8 cellular contexts compared by ENCODE assay signal in the genomic region with DNA sequence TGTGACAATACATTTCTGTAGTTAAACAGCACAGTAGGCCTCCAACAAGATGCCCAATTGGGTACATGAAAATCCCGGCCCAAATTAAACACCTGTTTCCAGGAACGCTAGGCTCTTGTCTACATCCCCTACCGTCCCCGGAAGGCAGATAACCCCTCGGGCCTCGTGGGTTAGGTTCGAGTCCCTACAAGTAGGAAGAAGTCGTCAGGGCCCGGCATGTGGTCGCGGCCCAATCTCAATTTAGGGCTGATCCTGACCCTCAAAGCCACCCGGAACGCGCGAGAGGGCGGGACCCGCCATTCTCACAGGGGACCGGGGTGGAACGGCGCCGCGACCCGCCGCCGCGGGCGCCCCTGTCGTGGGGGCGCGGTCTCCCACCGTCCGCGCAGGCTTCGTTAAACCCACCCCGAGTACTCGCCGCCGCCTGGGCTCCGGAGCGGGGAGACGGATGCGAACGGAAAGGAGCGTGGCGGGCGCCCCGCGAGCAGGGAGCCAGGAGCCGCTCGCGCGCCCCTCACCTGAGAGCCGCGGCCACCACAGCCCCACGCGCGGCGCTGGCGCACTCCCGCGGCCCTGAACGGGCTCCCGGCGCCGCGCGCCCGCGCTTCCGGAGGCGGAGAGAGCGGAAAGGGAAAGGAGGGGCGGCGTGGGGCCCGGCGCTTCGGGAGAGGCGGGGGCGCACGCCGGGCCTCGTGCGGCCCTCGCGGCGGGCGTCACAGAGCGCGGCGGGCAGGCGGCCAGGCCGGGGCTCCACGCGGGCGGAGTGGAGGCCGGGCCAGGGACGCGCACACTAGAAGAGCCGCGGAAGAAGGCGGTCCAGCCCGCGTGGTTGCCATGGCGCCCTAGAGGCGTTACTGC. TPM values are rescaled to one million over a fixed set of nuclear protein-coding genes. Genes with fewer than 3 reads are reported as not detected.
DNase-seq lines count a peak whose midpoint lies in the region; TF ChIP-seq lines count a peak whose summit lies in the region.

CFAP97 (minus strand) TSS at position 621 of the 858 bp plus-strand sequence. CDS start 12,804 bp downstream, outside the sequence.

- H3K27ac ChIP-seq in angular gyrus (ENCODE audit: low read depth, low read length): peak within 1 kb of the TSS; percentile 91
- H3K27ac ChIP-seq in right atrium auricular region: peak within 1 kb of the TSS; percentile 96 to 98
- H3K27ac ChIP-seq in urinary bladder (ENCODE audit: low read depth): peak within 1 kb of the TSS; percentile 98

- H3K9me3 ChIP-seq in right atrium auricular region: no peaks in the 10 kb centered on the region

- H3K36me3 ChIP-seq in right atrium auricular region (no peaks in the 10 kb centered on the region), urinary bladder (ENCODE audit: insufficient read depth) (no peaks in the 10 kb centered on the region)

- intact Hi-C loops in T-helper 2 cell treated with Interferon-gamma antibody and Interleukin-4, amounts not matched to agents 100 ng/mL and 5 ng/mL, for 36 hours (cut with micrococcal nuclease): loop anchor here (1.0 to 10.0 kb wide), 8 partner anchors 49 to 1761 kb away; partner anchors contain the start of genes ANKRD37, CASP3, CDKN2AIP and ING2

- TF ChIP-seq CTCF in GM12875 (IDR thresholded peaks at IDR 0.05; ENCODE audit: borderline replicate concordance, insufficient read depth, low read depth, low read length) (no peak), HFF-Myc (IDR thresholded peaks at IDR 0.05; ENCODE audit: low read depth, low read length, missing control alignments) (no peak), right atrium auricular region (IDR thresholded peaks at IDR 0.05) (peak in 1 of 2 donors; percentile 30)

- WGBS in urinary bladder: under 1% methylated on average over 105 of the region's 105 CpGs

- no peaks in the 10 kb centered on the region for H3K27me3 ChIP-seq in right atrium auricular region

- peak within 1 kb of the TSS; percentile 85 for H3K4me3 ChIP-seq in GM12875 (ENCODE audit: low read depth, low read length)
- H3K4me3 ChIP-seq in HFF-Myc (replicated peaks; ENCODE audit: low read depth, low read length): peak within 1 kb of the TSS; percentile 73
- peak within 1 kb of the TSS; percentile 70 to 75 for H3K4me3 ChIP-seq in right atrium auricular region
- peak within 1 kb of the TSS; percentile 73 for H3K4me3 ChIP-seq in urinary bladder (ENCODE audit: low read depth, low read length)

- DNase-seq in HFF-Myc (ENCODE audit: extremely low read depth, low read depth) (no peak), NCI-H1092 (lab: John Stamatoyannopoulos, UW) (peak; percentile 78), right atrium auricular region (ENCODE audit: low spot score) (peak; percentile 90), pulmonary artery endothelial cell (ENCODE audit: low read depth, low spot score) (peak; percentile 73)

- peaks cover 0 to 29% of the 10 kb centered on the region in 2 donors for H3K4me1 ChIP-seq in right atrium auricular region
- no peaks in the 10 kb centered on the region for H3K4me1 ChIP-seq in urinary bladder (ENCODE audit: insufficient read depth)

RNA-seq across cellular contexts. Expression of gene CFAP97, which starts in this region (rescaled TPM):
- total RNA-seq in T-helper 2 cell treated with Interferon-gamma antibody and Interleukin-4, amounts not matched to agents 100 ng/mL and 5 ng/mL, for 36 hours: 26.7 and 31.6 TPM in 2 replicates
- total RNA-seq in right atrium auricular region (10 to 100 TPM; 14.1 to 15.1 TPM), pulmonary artery endothelial cell (25.0 and 26.8 TPM in 2 replicates), urinary bladder (59.8 TPM)
- polyA plus RNA-seq in urinary bladder: 19.0 TPM
